Comparison of ENCODE assay signal across 16 cellular contexts in genomic region chr13:110347088-110347487, GRCh38. TPM values are rescaled to one million over a fixed set of nuclear protein-coding genes. Genes with fewer than 3 reads are reported as not detected.
DNase-seq lines count a peak whose midpoint lies in the region; ATAC-seq and TF ChIP-seq lines count a peak whose summit lies in the region.
"Had no signal": no experiment of that assay in that cellular context is flagged by ENCODE, and none has a peak within 500 bp of the region (broad histone marks: within the 10 kb centered on the region; RNA-seq: fewer than 3 reads in every experiment).

No MANE protein-coding gene starts in this region.

- H3K27me3 ChIP-seq in left ventricle myocardium inferior (ENCODE audit: low read depth): no peaks in the 10 kb centered on the region
- H3K27me3 ChIP-seq in esophagus squamous epithelium: peaks cover 0 to 12% (median 0%) of the 10 kb centered on the region in 4 donors
- peaks cover 0 to 27% (median 5%) of the 10 kb centered on the region in 3 donors for H3K27me3 ChIP-seq in psoas muscle (ENCODE audit: insufficient read depth in 3 of 3, low read length in 2 of 3)
- no peaks in the 10 kb centered on the region for H3K27me3 ChIP-seq in uterus
- H3K27me3 ChIP-seq: hepatocyte, right lobe of liver had no signal

- DNase-seq in left ventricle myocardium inferior: no peak
- DNase-seq in cardiac septum (ENCODE audit: low spot score): no peak
- DNase-seq in esophagus squamous epithelium (lab: John Stamatoyannopoulos, UW): no peak
- DNase-seq in psoas muscle: no peak
- DNase-seq in uterus: peak in 1 of 2 donors; percentile 17
- DNase-seq in SIG-M5 treated with dmso at 0.1 percent for 504 hours (lab: John Stamatoyannopoulos, UW; ENCODE audit: unreplicated experiment): no peak
- DNase-seq: activated CD4-positive, alpha-beta T cell treated with anti-CD3 and anti-CD28 coated beads, Interleukin-2, amount 50 U/mL, for 4 hours; CD8-positive, alpha-beta memory T cell; Karpas-422; NCI-H226; right lobe of liver; stimulated activated naive B cell treated with anti-CD40 and anti-IgM and Interleukin-4, amounts not matched to agents 10 μg/mL and 1 μg/mL and 100 μg/mL, for 72 hours had no signal

- intact Hi-C loops in left ventricle myocardium inferior (cut with micrococcal nuclease): no loop called here
- intact Hi-C loops in cardiac septum (cut with DNase I): loop anchor here (5.0 kb wide), 1 partner anchor 35 kb away; no protein-coding TSS in a partner anchor
- intact Hi-C loops in esophagus squamous epithelium (cut with DNase I): no loop called here
- intact Hi-C loops in psoas muscle (cut with DNase I): no loop called here
- intact Hi-C loops in uterus (cut with DNase I; ENCODE audit: low total_unique reads): no loop called here

- no peak overlapping the region for H3K4me3 ChIP-seq in left ventricle myocardium inferior
- no peak overlapping the region for H3K4me3 ChIP-seq in esophagus squamous epithelium
- H3K4me3 ChIP-seq in psoas muscle: no peak overlapping the region
- H3K4me3 ChIP-seq in uterus: no peak overlapping the region
- H3K4me3 ChIP-seq: hepatocyte, right lobe of liver had no signal

- H3K9me3 ChIP-seq in left ventricle myocardium inferior (replicated peaks) (no peaks in the 10 kb centered on the region), esophagus squamous epithelium (no peaks in the 10 kb centered on the region), psoas muscle (no peaks in the 10 kb centered on the region), uterus (no peaks in the 10 kb centered on the region)
- H3K9me3 ChIP-seq: right lobe of liver had no signal

- no peak for ATAC-seq in psoas muscle
- ATAC-seq in HG03521 (IDR thresholded peaks at IDR 0.05; ENCODE audit: unreplicated experiment): no peak
- no peak for ATAC-seq in GM21619 (IDR thresholded peaks at IDR 0.05; ENCODE audit: unreplicated experiment)
- ATAC-seq: stimulated activated naive B cell treated with anti-CD40 and anti-IgM and Interleukin-4, amounts not matched to agents 10 μg/mL and 1 μg/mL and 100 μg/mL, for 72 hours had no signal

- TF ChIP-seq CTCF in left ventricle myocardium inferior (IDR thresholded peaks at IDR 0.05; ENCODE audit: borderline replicate concordance) (no peak), esophagus squamous epithelium (IDR thresholded peaks at IDR 0.05) (no peak), psoas muscle (IDR thresholded peaks at IDR 0.05) (no peak), uterus (IDR thresholded peaks at IDR 0.05) (no peak)

- H3K36me3 ChIP-seq in left ventricle myocardium inferior: no peaks in the 10 kb centered on the region
- H3K36me3 ChIP-seq in esophagus squamous epithelium: no peaks in the 10 kb centered on the region
- no peaks in the 10 kb centered on the region for H3K36me3 ChIP-seq in psoas muscle (ENCODE audit: insufficient read depth in 1 of 2, low read depth in 1 of 2)
- H3K36me3 ChIP-seq in uterus: no peaks in the 10 kb centered on the region
- H3K36me3 ChIP-seq: right lobe of liver had no signal

- H3K27ac ChIP-seq in left ventricle myocardium inferior (replicated peaks): peak overlapping the region; percentile 79
- H3K27ac ChIP-seq in esophagus squamous epithelium: peak overlapping the region; percentile 52 to 89 (median 82)
- H3K27ac ChIP-seq in psoas muscle: peak overlapping the region; percentile 57
- peak overlapping the region; percentile 74 to 96 for H3K27ac ChIP-seq in uterus
- H3K27ac ChIP-seq: hepatocyte, right lobe of liver had no signal

- 22% methylated on average over 3 of the region's 3 CpGs; no CpG with 5 or more reads in 1 of the 2 donors for WGBS in esophagus squamous epithelium, 2 donors
- 47 to 75% (median 58%) methylated on average over 3 of the region's 3 CpGs for WGBS in psoas muscle, 3 donors

- TF ChIP-seq POLR2A in esophagus squamous epithelium (IDR thresholded peaks at IDR 0.05) (no peak), uterus (IDR thresholded peaks at IDR 0.05) (no peak)

- H3K4me1 ChIP-seq in left ventricle myocardium inferior (peaks cover 78% of the 10 kb centered on the region), esophagus squamous epithelium (peaks cover 20 to 61% (median 24%) of the 10 kb centered on the region in 3 donors), psoas muscle (peaks cover 21% of the 10 kb centered on the region), uterus (no peaks in the 10 kb centered on the region)
- H3K4me1 ChIP-seq: right lobe of liver had no signal

RNA-seq across cellular contexts. Expression of gene COL4A2, which starts 40.0 kb away (rescaled TPM):
- total RNA-seq in left ventricle myocardium inferior: 117 TPM
- 165 TPM for total RNA-seq in cardiac septum
- total RNA-seq in esophagus squamous epithelium: 100 to 1,000 TPM in 1 of 4 donors, 10 to 100 TPM in 3; 11.9 to 102 (median 43.5) TPM
- 10 to 100 TPM; 49.1 to 64.0 (median 59.9) TPM for total RNA-seq in psoas muscle
- 10 to 100 TPM; 25.8 to 84.5 (median 37.9) TPM for polyA plus RNA-seq in psoas muscle
- 100 to 1,000 TPM; 157 to 606 (median 284) TPM for total RNA-seq in uterus
- total RNA-seq: activated T-helper 1 cell treated with anti-CD3 and anti-CD28 coated beads, Interleukin-12 subunit alpha, Interleukin-12 subunit beta, Interleukin-2, Interleukin-4 antibody, amounts not matched to agents 30 ng/mL and 10 ng/mL and 1 ng/mL, durations not matched to agents 14 hours and 24 hours and 36 hours; CD8-positive, alpha-beta memory T cell had no signal
- polyA plus RNA-seq: CD8-positive, alpha-beta memory T cell had no signal

RNA-seq across cellular contexts. Expression of gene COL4A1, which starts 40.1 kb away (rescaled TPM):
- 120 TPM for total RNA-seq in left ventricle myocardium inferior
- 196 TPM for total RNA-seq in cardiac septum
- 10 to 100 TPM in 3 of 4 donors, 1 to 10 TPM in 1; 8.9 to 97.1 (median 40.2) TPM for total RNA-seq in esophagus squamous epithelium
- 100 to 1,000 TPM in 2 of 4 donors, 10 to 100 TPM in 2; 87.3 to 127 (median 110) TPM for total RNA-seq in psoas muscle
- polyA plus RNA-seq in psoas muscle: 100 to 1,000 TPM in 1 of 3 donors, 10 to 100 TPM in 2; 39.0 to 115 (median 60.2) TPM
- 100 to 1,000 TPM; 164 to 737 (median 209) TPM for total RNA-seq in uterus
- total RNA-seq: activated T-helper 1 cell treated with anti-CD3 and anti-CD28 coated beads, Interleukin-12 subunit alpha, Interleukin-12 subunit beta, Interleukin-2, Interleukin-4 antibody, amounts not matched to agents 30 ng/mL and 10 ng/mL and 1 ng/mL, durations not matched to agents 14 hours and 24 hours and 36 hours; CD8-positive, alpha-beta memory T cell had no signal
- polyA plus RNA-seq: CD8-positive, alpha-beta memory T cell had no signal
